In genomic region chr7:93147358-93147757, GRCh38 we compare ENCODE assay signal across 8 cellular contexts. TPM values are rescaled to one million over a fixed set of nuclear protein-coding genes. Genes with fewer than 3 reads are reported as not detected.
DNase-seq lines count a peak whose midpoint lies in the region; ATAC-seq and TF ChIP-seq lines count a peak whose summit lies in the region.

No MANE protein-coding gene starts in this region.

- H3K4me3 ChIP-seq in AG04450 (ENCODE audit: low read depth, low read length), result peak overlapping the region; percentile 38
- peak overlapping the region; percentile 42 for H3K4me3 ChIP-seq in SJCRH30
- peak overlapping the region; percentile 15 for H3K4me3 ChIP-seq in astrocyte of the cerebellum (ENCODE audit: low read depth, low read length)
- peak overlapping the region; percentile 34 to 50 for H3K4me3 ChIP-seq in left lung

- POLR2A ChIA-PET in AG04450 (lab: Yijun Ruan, JAX), result no interaction called here

- CTCF ChIA-PET in AG04450 (lab: Charles Lee), result no interaction called here

- DNase-seq in AG04450 (ENCODE audit: low read depth, low spot score) (no peak), SJCRH30 (peak; percentile 19 to 43), astrocyte of the cerebellum (ENCODE audit: low read depth) (no peak), left lung (peak in 1 of 2 donors; percentile 40), NCI-H1092 treated with DMSO at 0.1 percent for 48 hours (lab: John Stamatoyannopoulos, UW) (no peak)
- peak; percentile 13 for DNase-seq in stimulated activated CD8-positive, alpha-beta memory T cell treated with anti-CD3 and anti-CD28 coated beads, Interleukin-7, amount 100 ng/mL, for 24 hours (ENCODE audit: low read depth)

- H3K27ac ChIP-seq in AG04450 (ENCODE audit: low read depth, low read length) (no peak overlapping the region), SJCRH30 (no peak overlapping the region), left lung (peak overlapping the region; percentile 60 to 79)

- H3K4me1 ChIP-seq in SJCRH30 (peaks cover 4% of the 10 kb centered on the region; the same call in 1 of the 2 replicates), left lung (peaks cover 0 to 49% of the 10 kb centered on the region in 2 donors)

- H3K27me3 ChIP-seq in AG04450 (ENCODE audit: control insufficient read depth, insufficient read depth, low read length) (no peaks in the 10 kb centered on the region), SJCRH30 (no peaks in the 10 kb centered on the region), left lung (no peaks in the 10 kb centered on the region)

- in situ Hi-C loops in astrocyte of the cerebellum (cut with HindIII; ENCODE audit: low sequenced_read_pairs), result no loop called here

- intact Hi-C loops in left lung (cut with DNase I), result no loop called here

- H3K36me3 ChIP-seq in SJCRH30, result no peaks in the 10 kb centered on the region
- peaks cover 0 to 34% of the 10 kb centered on the region in 2 donors for H3K36me3 ChIP-seq in left lung

- ATAC-seq in GM18873 (IDR thresholded peaks at IDR 0.05; ENCODE audit: low FRiP score, unreplicated experiment) (peak; percentile 70), HG03108 (IDR thresholded peaks at IDR 0.05; ENCODE audit: unreplicated experiment) (peak; percentile 86), left lung (peak; percentile 83)

- no peaks in the 10 kb centered on the region for H3K9me3 ChIP-seq in AG04450 (ENCODE audit: control insufficient read depth, insufficient read depth, low read length)
- no peaks in the 10 kb centered on the region for H3K9me3 ChIP-seq in SJCRH30 (replicated peaks)
- H3K9me3 ChIP-seq in left lung, result no peaks in the 10 kb centered on the region

- TF ChIP-seq CTCF in AG04450 (IDR thresholded peaks at IDR 0.05; ENCODE audit: low read depth, low read length) (no peak), astrocyte of the cerebellum (IDR thresholded peaks at IDR 0.05; ENCODE audit: low read depth, low read length, missing control alignments) (no peak), left lung (IDR thresholded peaks at IDR 0.05) (no peak)

RNA-seq across cellular contexts. Expression of gene SAMD9L, which starts 0.8 kb away (rescaled TPM):
- polyA plus RNA-seq in AG04450 (2011; rRNA removed), result 2.9 and 4.3 TPM in 2 replicates
- 1.9 and 2.5 TPM in 2 replicates for polyA minus RNA-seq in AG04450 (2011; rRNA and poly(A)+ RNA removed)
- 0.79 and 1.8 TPM in 2 replicates for total RNA-seq in SJCRH30 (2014; rRNA removed; shearing (Covaris generic))
- 10 to 100 TPM; 32.4 to 42.4 TPM for total RNA-seq in left lung

RNA-seq across cellular contexts. Expression of gene SAMD9, which starts 29.6 kb away (rescaled TPM):
- 5.2 and 9.0 TPM in 2 replicates for polyA plus RNA-seq in AG04450 (2011; rRNA removed)
- 4.3 and 11.0 TPM in 2 replicates for polyA minus RNA-seq in AG04450 (2011; rRNA and poly(A)+ RNA removed)
- total RNA-seq in SJCRH30 (2014; rRNA removed; shearing (Covaris generic)), result 4.9 and 6.0 TPM in 2 replicates
- total RNA-seq in left lung, result 10 to 100 TPM; 13.5 to 18.7 TPM

Comparison
In these comparisons a context has a peak if more than half of its experiments do, and no peak if none do; other contexts are left out.
1. DNase-seq: peak in SJCRH30 (2 of 2) and stimulated activated CD8-positive, alpha-beta memory T cell treated with anti-CD3 and anti-CD28 coated beads, Interleukin-7, amount 100 ng/mL, for 24 hours (single experiment); none in AG04450 (single experiment), astrocyte of the cerebellum (single experiment) and NCI-H1092 treated with DMSO at 0.1 percent for 48 hours (single experiment).
2. H3K27ac ChIP-seq: peak in left lung (2 of 2); none in AG04450 (single experiment) and SJCRH30 (single experiment).
3. RNA of gene SAMD9L, which starts 0.8 kb away (total RNA-seq): 32.4 to 42.4 TPM in left lung; 0.79 to 1.8 TPM in SJCRH30; every median in the first group is over 10 times any median in the second.
4. Peak in every context shown above with its lines, with median percentiles within 50 percentile points of each other: H3K4me3 ChIP-seq and ATAC-seq.